In the genomic region with DNA sequence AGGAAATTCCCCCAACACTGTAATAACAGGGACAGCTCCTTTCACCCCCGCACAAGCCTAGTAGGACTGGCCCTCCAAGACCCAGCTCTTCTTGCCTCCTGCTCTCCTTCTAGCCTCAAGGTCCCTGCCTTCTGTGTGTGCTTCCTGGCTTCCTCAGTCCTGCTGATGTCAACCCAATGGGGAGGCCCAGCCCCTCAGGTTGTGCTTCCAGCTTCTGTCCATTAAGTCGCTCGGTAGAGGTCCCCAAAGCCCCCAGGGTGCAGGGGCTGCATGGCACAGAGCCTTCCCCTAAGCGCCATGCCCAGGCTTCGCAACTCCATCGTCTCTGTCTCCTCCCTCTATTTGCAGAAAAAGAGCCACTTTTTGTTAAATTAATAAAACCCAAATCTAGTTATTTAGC, we compare ENCODE assay signal across 18 cellular contexts.
"Had no signal": no experiment of that assay in that cellular context is flagged by ENCODE, and none has a peak within 500 bp of the region (broad histone marks: within the 10 kb centered on the region; RNA-seq: fewer than 3 reads in every experiment).

No MANE protein-coding gene starts in this region.

- H3K27ac ChIP-seq: dorsolateral prefrontal cortex, left lung, neural progenitor cell, ovary, right lobe of liver, transverse colon had no signal

- H3K4me1 Mint-ChIP-seq: mesothelial cell of epicardium; neural progenitor cell; stimulated activated memory B cell treated with anti-CD40 and anti-IgM and Interleukin-4, amounts not matched to agents 10 μg/mL and 1 μg/mL and 100 μg/mL, for 72 hours had no signal

- H3K36me3 ChIP-seq: neural progenitor cell, ovary had no signal

- H3K27me3 Mint-ChIP-seq: naive thymus-derived CD4-positive, alpha-beta T cell; stimulated activated memory B cell treated with anti-CD40 and anti-IgM and Interleukin-4, amounts not matched to agents 10 μg/mL and 1 μg/mL and 100 μg/mL, for 72 hours; stimulated activated naive CD8-positive, alpha-beta T cell treated with anti-CD3 and anti-CD28 coated beads, Interleukin-15, Interleukin-2, amounts not matched to agents 100 ng/mL and 50 ng/mL, for 24 hours had no signal

- DNase-seq: effector CD4-positive, alpha-beta T cell; head of caudate nucleus; left cardiac atrium; left lung; mesenchymal stem cell; naive thymus-derived CD4-positive, alpha-beta T cell; right lobe of liver; stimulated activated CD4-positive, alpha-beta T cell treated with anti-CD3 and anti-CD28 coated beads, Interleukin-2, amount 100 ng/mL, for 24 hours; stimulated activated CD4-positive, alpha-beta T cell treated with anti-CD3 and anti-CD28 coated beads, Interleukin-4, amount 100 ng/mL, for 4 hours; transverse colon had no signal

- H3K27ac Mint-ChIP-seq: mesothelial cell of epicardium; nephron; neural progenitor cell; stimulated activated memory B cell treated with anti-CD40 and anti-IgM and Interleukin-4, amounts not matched to agents 10 μg/mL and 1 μg/mL and 100 μg/mL, for 72 hours; stimulated activated naive CD8-positive, alpha-beta T cell treated with anti-CD3 and anti-CD28 coated beads, Interleukin-15, Interleukin-2, amounts not matched to agents 100 ng/mL and 50 ng/mL, for 24 hours had no signal

- H3K9me3 ChIP-seq: left lung, ovary, right lobe of liver, transverse colon had no signal

- H3K4me3 Mint-ChIP-seq: mesothelial cell of epicardium; naive thymus-derived CD4-positive, alpha-beta T cell; nephron; neural progenitor cell; stimulated activated memory B cell treated with anti-CD40 and anti-IgM and Interleukin-4, amounts not matched to agents 10 μg/mL and 1 μg/mL and 100 μg/mL, for 72 hours; stimulated activated naive CD8-positive, alpha-beta T cell treated with anti-CD3 and anti-CD28 coated beads, Interleukin-15, Interleukin-2, amounts not matched to agents 100 ng/mL and 50 ng/mL, for 24 hours had no signal

- ATAC-seq: left cardiac atrium; naive thymus-derived CD4-positive, alpha-beta T cell; right lobe of liver; stimulated activated memory B cell treated with anti-CD40 and anti-IgM and Interleukin-4, amounts not matched to agents 10 μg/mL and 1 μg/mL and 100 μg/mL, for 72 hours had no signal

- H3K4me3 ChIP-seq: dorsolateral prefrontal cortex, left lung, neural progenitor cell, ovary, right lobe of liver, smooth muscle cell, transverse colon had no signal

- H3K27me3 ChIP-seq: dorsolateral prefrontal cortex, left lung, neural progenitor cell, ovary, right lobe of liver, transverse colon had no signal

- H3K9me3 Mint-ChIP-seq: mesothelial cell of epicardium; nephron; neural progenitor cell; stimulated activated memory B cell treated with anti-CD40 and anti-IgM and Interleukin-4, amounts not matched to agents 10 μg/mL and 1 μg/mL and 100 μg/mL, for 72 hours; stimulated activated naive CD8-positive, alpha-beta T cell treated with anti-CD3 and anti-CD28 coated beads, Interleukin-15, Interleukin-2, amounts not matched to agents 100 ng/mL and 50 ng/mL, for 24 hours had no signal

- H3K4me1 ChIP-seq: left lung, neural progenitor cell, right lobe of liver, transverse colon had no signal
